Comparison of ENCODE assay signal across 12 cellular contexts in the genomic region with DNA sequence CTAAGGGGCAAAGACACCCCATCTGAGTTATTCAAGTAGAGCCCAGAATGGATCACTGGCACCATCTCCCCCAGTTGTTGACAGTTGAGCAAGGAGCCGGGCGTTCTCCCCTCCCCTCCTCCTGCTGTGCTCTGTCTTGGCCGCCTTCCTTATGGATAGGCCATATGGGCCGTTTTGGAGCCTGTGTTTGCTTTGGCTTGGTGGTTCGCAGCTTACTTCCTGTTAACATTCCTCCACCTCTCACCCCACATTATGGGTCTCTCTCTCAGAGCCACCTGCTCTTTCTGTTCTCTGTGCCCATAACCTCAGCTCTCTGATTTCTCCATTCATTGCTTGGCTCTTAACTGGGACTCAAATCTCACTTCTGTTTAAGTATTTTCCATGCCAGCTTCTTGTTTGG.
DNase-seq lines count a peak whose midpoint lies in the region; ATAC-seq and TF ChIP-seq lines count a peak whose summit lies in the region.
"Had no signal": no experiment of that assay in that cellular context is flagged by ENCODE, and none has a peak within 500 bp of the region (broad histone marks: within the 10 kb centered on the region; RNA-seq: fewer than 3 reads in every experiment).

No MANE protein-coding gene starts in this region.

- no peak for ATAC-seq in HG02885 (IDR thresholded peaks at IDR 0.05; ENCODE audit: poor library complexity, unreplicated experiment)
- ATAC-seq: stimulated activated naive CD8-positive, alpha-beta T cell treated with anti-CD3 and anti-CD28 coated beads, Interleukin-15, amount 100 ng/mL, for 72 hours had no signal

- H3K4me3 ChIP-seq in coronary artery, result no peak overlapping the region
- no peak overlapping the region for H3K4me3 ChIP-seq in effector memory CD4-positive, alpha-beta T cell (ENCODE audit: insufficient read depth, low read depth, low read length, poor library complexity, severe bottlenecking)
- H3K4me3 ChIP-seq in osteoblast (ENCODE audit: insufficient read depth, low read length), result no peak overlapping the region

- no peaks in the 10 kb centered on the region for H3K79me2 ChIP-seq in osteoblast (ENCODE audit: insufficient read depth, low read length)

- no peaks in the 10 kb centered on the region for H3K9me3 ChIP-seq in effector memory CD4-positive, alpha-beta T cell (ENCODE audit: control insufficient read depth, low read length)
- H3K9me3 ChIP-seq in osteoblast (ENCODE audit: low read depth, low read length), result no peaks in the 10 kb centered on the region
- H3K9me3 ChIP-seq: SK-N-SH had no signal

- H4K20me1 ChIP-seq in osteoblast (ENCODE audit: insufficient read depth, low read length), result no peaks in the 10 kb centered on the region

- H3K4me1 ChIP-seq in effector memory CD4-positive, alpha-beta T cell (ENCODE audit: control insufficient read depth, insufficient read depth, low read length, poor library complexity, severe bottlenecking), result no peaks in the 10 kb centered on the region
- peaks cover 49% of the 10 kb centered on the region for H3K4me1 ChIP-seq in osteoblast (ENCODE audit: insufficient read depth, low read length)

- H2AFZ ChIP-seq in osteoblast (ENCODE audit: low read length), result no peak overlapping the region

- no peaks in the 10 kb centered on the region for H3K27me3 ChIP-seq in effector memory CD4-positive, alpha-beta T cell (replicated peaks; ENCODE audit: control insufficient read depth, insufficient read depth, low read length, poor library complexity, severe bottlenecking)
- no peaks in the 10 kb centered on the region for H3K27me3 ChIP-seq in osteoblast (ENCODE audit: insufficient read depth, low read length)

- peak; percentile 71 for DNase-seq in NCI-H82 (lab: John Stamatoyannopoulos, UW)
- no peak for DNase-seq in NCI-H82 treated with DMSO at 0.1 percent for 48 hours (lab: John Stamatoyannopoulos, UW; ENCODE audit: unreplicated experiment)
- no peak for DNase-seq in coronary artery (ENCODE audit: low spot score)
- peak; percentile 26 for DNase-seq in mucosa of gallbladder (ENCODE audit: low spot score)
- no peak for DNase-seq in effector memory CD4-positive, alpha-beta T cell
- no peak for DNase-seq in osteoblast (ENCODE audit: insufficient read length, low spot score, missing footprints)
- DNase-seq in NK-92 treated with Interleukin-12 subunit alpha and Interleukin-12 subunit beta, amount 100 ng/mL, for 24 hours (lab: John Stamatoyannopoulos, UW), result no peak
- DNase-seq: activated CD4-positive, alpha-beta T cell treated with anti-CD3 and anti-CD28 coated beads for 1 hour; SK-N-SH; stimulated activated CD4-positive, alpha-beta T cell treated with anti-CD3 and anti-CD28 coated beads, Interleukin-4, amount 100 ng/mL, for 1 hour; stimulated activated naive CD8-positive, alpha-beta T cell treated with anti-CD3 and anti-CD28 coated beads, Interleukin-15, amount 100 ng/mL, for 72 hours had no signal

- H3K36me3 ChIP-seq in effector memory CD4-positive, alpha-beta T cell (ENCODE audit: control insufficient read depth, insufficient read depth, low read length), result no peaks in the 10 kb centered on the region
- H3K36me3 ChIP-seq in osteoblast (ENCODE audit: insufficient read depth, low read length), result no peaks in the 10 kb centered on the region

- H3K27ac ChIP-seq in coronary artery (peak overlapping the region; percentile 53 to 87), osteoblast (ENCODE audit: low read depth, low read length) (no peak overlapping the region)
- no peak overlapping the region for H3K27ac ChIP-seq in effector memory CD4-positive, alpha-beta T cell (ENCODE audit: insufficient read depth, low read length, poor library complexity, severe bottlenecking)

- no peak overlapping the region for H3K4me2 ChIP-seq in osteoblast (ENCODE audit: insufficient read depth, low read length)
- H3K4me2 ChIP-seq: SK-N-SH had no signal

- TF ChIP-seq CTCF in coronary artery (IDR thresholded peaks at IDR 0.05) (no peak), osteoblast (IDR thresholded peaks at IDR 0.05; ENCODE audit: extremely low read depth, low read depth, low read length) (no peak)

Comparison
In these comparisons a context has a peak if more than half of its experiments do, and no peak if none do; other contexts are left out.
1. DNase-seq: peak in NCI-H82 (single experiment) and mucosa of gallbladder (single experiment); none in NCI-H82 treated with DMSO at 0.1 percent for 48 hours (single experiment), coronary artery (single experiment), effector memory CD4-positive, alpha-beta T cell (0 of 3), osteoblast (single experiment) and NK-92 treated with Interleukin-12 subunit alpha and Interleukin-12 subunit beta, amount 100 ng/mL, for 24 hours (single experiment).
2. H3K27ac ChIP-seq: peak in coronary artery (2 of 2); none in effector memory CD4-positive, alpha-beta T cell (single experiment) and osteoblast (single experiment).